Comparison of ENCODE assay signal across 25 cellular contexts in the genomic region with DNA sequence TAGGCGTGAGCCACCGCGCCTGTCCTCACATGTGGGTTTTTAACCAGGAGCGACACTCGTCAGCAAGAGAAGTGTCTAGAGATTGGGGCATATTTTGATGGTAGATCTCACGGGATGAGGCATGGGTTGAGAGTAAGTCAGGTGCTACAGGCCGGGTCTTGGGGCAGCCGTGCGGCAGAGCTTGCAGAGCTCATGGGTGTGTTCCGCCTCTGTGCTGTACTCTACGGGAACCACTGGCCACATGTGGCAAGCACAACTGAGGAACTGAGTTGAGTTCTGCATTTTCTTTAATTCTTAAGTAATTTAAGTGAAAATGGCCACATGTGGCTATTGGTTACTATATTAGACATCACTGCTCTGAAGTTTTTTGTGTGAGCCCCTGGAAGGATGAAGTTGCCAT. TPM values are rescaled to one million over a fixed set of nuclear protein-coding genes. Genes with fewer than 3 reads are reported as not detected.
DNase-seq lines count a peak whose midpoint lies in the region; ATAC-seq lines count a peak whose summit lies in the region.
"Had no signal": no experiment of that assay in that cellular context is flagged by ENCODE, and none has a peak within 500 bp of the region (broad histone marks: within the 10 kb centered on the region; RNA-seq: fewer than 3 reads in every experiment).

No MANE protein-coding gene starts in this region.

- H3K9me3 Mint-ChIP-seq in T-helper 1 cell treated with Interleukin-12 subunit alpha and Interleukin-12 subunit beta and Interleukin-4 antibody, amounts not matched to agents 30 μg/mL and 1 μg/mL, for 36 hours, result no peaks in the 10 kb centered on the region
- no peaks in the 10 kb centered on the region for H3K9me3 Mint-ChIP-seq in activated naive CD8-positive, alpha-beta T cell (ENCODE audit: low read depth)
- H3K9me3 Mint-ChIP-seq in activated naive CD8-positive, alpha-beta T cell treated with anti-CD3 and anti-CD28 coated beads for 36 hours, result no peaks in the 10 kb centered on the region
- peaks cover 4 to 5% of the 10 kb centered on the region in 2 donors for H3K9me3 Mint-ChIP-seq in activated naive CD4-positive, alpha-beta T cell treated with anti-CD3 and anti-CD28 coated beads, Interleukin-2, amount 50 U/mL, for 72 hours
- H3K9me3 Mint-ChIP-seq: IgD-negative memory B cell had no signal

- H3K4me3 Mint-ChIP-seq in T-helper 1 cell treated with Interleukin-12 subunit alpha and Interleukin-12 subunit beta and Interleukin-4 antibody, amounts not matched to agents 30 μg/mL and 1 μg/mL, for 36 hours, result peak overlapping the region; percentile 28
- H3K4me3 Mint-ChIP-seq in activated naive CD8-positive, alpha-beta T cell, result peak overlapping the region; percentile 38
- H3K4me3 Mint-ChIP-seq in activated naive CD8-positive, alpha-beta T cell treated with anti-CD3 and anti-CD28 coated beads for 36 hours, result no peak overlapping the region

- DNase-seq in T-helper 1 cell, result no peak
- no peak for DNase-seq in activated naive CD8-positive, alpha-beta T cell treated with anti-CD3 and anti-CD28 coated beads for 36 hours
- DNase-seq in activated naive CD4-positive, alpha-beta T cell treated with anti-CD3 and anti-CD28 coated beads, Interleukin-2, amount 50 U/mL, for 72 hours (ENCODE audit: low spot score in 2 of 2), result no peak
- peak; percentile 32 for DNase-seq in sciatic nerve (ENCODE audit: low spot score)
- DNase-seq in inferior parietal cortex (ENCODE audit: extremely low spot score), result no peak
- DNase-seq: DMS53; effector CD4-positive, alpha-beta T cell; foreskin melanocyte; GDM1; left ventricle myocardium superior; MG63; mucosa of descending colon; NCI-H1417 treated with DMSO at 0.1 percent for 48 hours; NCI-H2107; SJCRH30; stimulated activated naive CD4-positive, alpha-beta T cell had no signal

- H3K27me3 Mint-ChIP-seq in T-helper 1 cell treated with Interleukin-12 subunit alpha and Interleukin-12 subunit beta and Interleukin-4 antibody, amounts not matched to agents 30 μg/mL and 1 μg/mL, for 36 hours (ENCODE audit: low read depth), result no peaks in the 10 kb centered on the region
- no peaks in the 10 kb centered on the region for H3K27me3 Mint-ChIP-seq in activated naive CD8-positive, alpha-beta T cell
- no peaks in the 10 kb centered on the region for H3K27me3 Mint-ChIP-seq in activated naive CD8-positive, alpha-beta T cell treated with anti-CD3 and anti-CD28 coated beads for 36 hours
- H3K27me3 Mint-ChIP-seq: IgD-negative memory B cell had no signal

- intact Hi-C loops in sciatic nerve (cut with DNase I), result no loop called here

- ATAC-seq in activated naive CD4-positive, alpha-beta T cell treated with anti-CD3 and anti-CD28 coated beads, Interleukin-2, amount 50 U/mL, for 72 hours, result no peak
- ATAC-seq in sciatic nerve (no peak), GM21447 (IDR thresholded peaks at IDR 0.05; ENCODE audit: unreplicated experiment) (no peak)
- ATAC-seq: esophagus mucosa, left ventricle myocardium superior had no signal

- H3K4me1 Mint-ChIP-seq in T-helper 1 cell treated with Interleukin-12 subunit alpha and Interleukin-12 subunit beta and Interleukin-4 antibody, amounts not matched to agents 30 μg/mL and 1 μg/mL, for 36 hours (ENCODE audit: low read depth), result peaks cover 49% of the 10 kb centered on the region
- peaks cover 48% of the 10 kb centered on the region for H3K4me1 Mint-ChIP-seq in activated naive CD8-positive, alpha-beta T cell (ENCODE audit: low read depth)
- H3K4me1 Mint-ChIP-seq in activated naive CD8-positive, alpha-beta T cell treated with anti-CD3 and anti-CD28 coated beads for 36 hours, result peaks cover 43% of the 10 kb centered on the region

- peaks cover 51% of the 10 kb centered on the region for H3K36me3 Mint-ChIP-seq in T-helper 1 cell treated with Interleukin-12 subunit alpha and Interleukin-12 subunit beta and Interleukin-4 antibody, amounts not matched to agents 30 μg/mL and 1 μg/mL, for 36 hours (ENCODE audit: low read depth)
- peaks cover 5% of the 10 kb centered on the region for H3K36me3 Mint-ChIP-seq in activated naive CD8-positive, alpha-beta T cell
- peaks cover 34% of the 10 kb centered on the region for H3K36me3 Mint-ChIP-seq in activated naive CD8-positive, alpha-beta T cell treated with anti-CD3 and anti-CD28 coated beads for 36 hours
- H3K36me3 Mint-ChIP-seq in activated naive CD4-positive, alpha-beta T cell treated with anti-CD3 and anti-CD28 coated beads, Interleukin-2, amount 50 U/mL, for 72 hours, result peaks cover 23 to 32% of the 10 kb centered on the region in 2 donors

- peak overlapping the region; percentile 76 for H3K27ac Mint-ChIP-seq in T-helper 1 cell treated with Interleukin-12 subunit alpha and Interleukin-12 subunit beta and Interleukin-4 antibody, amounts not matched to agents 30 μg/mL and 1 μg/mL, for 36 hours
- peak overlapping the region; percentile 55 for H3K27ac Mint-ChIP-seq in activated naive CD8-positive, alpha-beta T cell
- no peak overlapping the region for H3K27ac Mint-ChIP-seq in activated naive CD8-positive, alpha-beta T cell treated with anti-CD3 and anti-CD28 coated beads for 36 hours
- peak overlapping the region; percentile 83 to 84 for H3K27ac Mint-ChIP-seq in activated naive CD4-positive, alpha-beta T cell treated with anti-CD3 and anti-CD28 coated beads, Interleukin-2, amount 50 U/mL, for 72 hours

RNA-seq across cellular contexts. Expression of gene CLUAP1, which starts 9.6 kb away (rescaled TPM):
- 10 to 100 TPM in 1 of 2 experiments, 1 to 10 TPM in 1; 8.8 to 10.1 TPM for total RNA-seq in activated naive CD8-positive, alpha-beta T cell treated with anti-CD3 and anti-CD28 coated beads for 36 hours
- 10 to 100 TPM; 15.5 to 20.0 TPM for total RNA-seq in activated naive CD4-positive, alpha-beta T cell treated with anti-CD3 and anti-CD28 coated beads, Interleukin-2, amount 50 U/mL, for 72 hours
- 32.7 TPM for total RNA-seq in sciatic nerve

RNA-seq across cellular contexts. Expression of gene C16orf90, which starts 15.1 kb away (rescaled TPM):
- not detected for total RNA-seq in activated naive CD8-positive, alpha-beta T cell treated with anti-CD3 and anti-CD28 coated beads for 36 hours
- under 1 TPM in 1 of 2 donors, not detected in 1; 0.25 TPM for total RNA-seq in activated naive CD4-positive, alpha-beta T cell treated with anti-CD3 and anti-CD28 coated beads, Interleukin-2, amount 50 U/mL, for 72 hours
- not detected for total RNA-seq in sciatic nerve
- total RNA-seq: chondrocyte; esophagus mucosa; left ventricle myocardium superior; mucosa of descending colon; NCI-H460; pulmonary artery endothelial cell; SJCRH30; T-helper 1 cell treated with Interleukin-12 subunit alpha and Interleukin-12 subunit beta and Interleukin-4 antibody, amounts not matched to agents 30 ng/mL and 1 ng/mL, for 36 hours had no signal
